ENCODE assay signal across 8 cellular contexts in the genomic region with DNA sequence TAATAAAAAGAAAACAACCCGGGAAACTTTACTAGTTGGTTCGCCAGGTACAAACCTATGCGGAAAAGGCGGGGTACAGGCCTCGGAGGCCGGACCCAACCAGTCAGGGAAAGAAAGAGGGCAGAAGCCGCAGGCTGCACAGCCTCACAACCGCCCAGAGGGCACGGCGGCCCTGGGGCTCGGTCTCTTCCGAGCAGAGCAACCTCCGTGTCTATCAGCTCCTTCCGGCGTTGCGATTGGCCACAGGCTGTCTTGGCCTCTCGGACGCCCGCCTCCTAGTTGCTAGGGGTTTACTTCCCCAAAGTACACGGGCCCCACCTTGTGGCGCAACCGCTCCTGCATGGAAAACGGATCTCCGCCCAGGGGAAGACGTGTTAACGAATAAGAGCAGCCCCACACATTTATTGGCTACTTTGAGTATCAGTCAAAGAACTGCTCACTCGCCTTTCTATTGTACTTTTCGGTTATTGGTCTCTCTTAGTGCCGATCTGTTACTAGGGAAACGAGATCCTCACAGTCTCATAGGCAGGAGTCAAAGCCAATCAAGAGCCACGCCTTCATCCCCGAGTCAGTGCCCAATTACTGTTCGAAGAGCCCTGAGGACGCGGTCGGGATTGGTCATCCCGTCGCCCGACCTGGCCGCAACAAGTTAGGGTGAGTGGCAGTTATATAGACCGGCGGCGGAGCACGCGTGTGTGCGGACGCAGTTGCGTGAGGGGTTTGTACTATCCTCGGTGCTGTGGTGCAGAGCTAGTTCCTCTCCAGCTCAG. TPM values are rescaled to one million over a fixed set of nuclear protein-coding genes. Genes with fewer than 3 reads are reported as not detected.
DNase-seq lines count a peak whose midpoint lies in the region; FAIRE-seq and TF ChIP-seq lines count a peak whose summit lies in the region.

Gene G3BP1 (plus strand): TSS at position 696 of the 770 bp plus-strand sequence. CDS start 14,667 bp downstream, outside the sequence.

- FAIRE-seq in frontal cortex (lab: Jason Lieb, UNC), result peak; percentile 99

- H3K36me3 ChIP-seq in SK-N-MC (ENCODE audit: insufficient read depth, low read length), result peaks cover 37% of the 10 kb centered on the region
- peaks cover 0 to 24% of the 10 kb centered on the region in 2 donors for H3K36me3 ChIP-seq in neuronal stem cell (replicated peaks in 1 of 2; ENCODE audit: control insufficient read depth in 2 of 2, insufficient read depth in 2 of 2, low read length in 2 of 2)

- H3K9me3 ChIP-seq in SK-N-MC (ENCODE audit: low read depth, low read length), result no peaks in the 10 kb centered on the region
- H3K9me3 ChIP-seq in neuronal stem cell (replicated peaks in 1 of 2; ENCODE audit: control insufficient read depth in 2 of 2, insufficient read depth in 1 of 2, low read depth in 1 of 2, low read length in 2 of 2), result no peaks in the 10 kb centered on the region

- H3K27me3 ChIP-seq in neuronal stem cell (ENCODE audit: control insufficient read depth in 3 of 3, insufficient read depth in 3 of 3, low read depth in 1 of 3, low read length in 3 of 3), result no peaks in the 10 kb centered on the region

- CTCF ChIA-PET in activated naive CD4-positive, alpha-beta T cell treated with anti-CD3 and anti-CD28 coated beads, Interleukin-2, amount 10 ng/mL, durations not matched to agents 7 days and 5 days (lab: Charles Lee), result interaction anchor here (0.8 to 3.3 kb wide), 11 partner anchors 22 to 578 kb away, joined by 3 to 20 read pairs (median 4); partner anchors contain the start of genes SLC36A1 and SPARC

- H2AK5ac ChIP-seq in neuronal stem cell (ENCODE audit: low read depth, low read length), result peak within 1 kb of the TSS; percentile 95

- peak within 1 kb of the TSS; percentile 72 for H4K8ac ChIP-seq in neuronal stem cell (ENCODE audit: low read depth, low read length)

- H3K36me3 Mint-ChIP-seq in HFFc6 (ENCODE audit: low read depth), result peaks cover 19% of the 10 kb centered on the region
- peaks cover 23% of the 10 kb centered on the region for H3K36me3 Mint-ChIP-seq in activated naive CD4-positive, alpha-beta T cell treated with anti-CD3 and anti-CD28 coated beads, Interleukin-2, amount 10 ng/mL, durations not matched to agents 7 days and 5 days

- no peaks in the 10 kb centered on the region; the same call in 1 of the 2 replicates for H3K27me3 Mint-ChIP-seq in HFFc6 (ENCODE audit: insufficient read depth)
- H3K27me3 Mint-ChIP-seq in activated naive CD4-positive, alpha-beta T cell treated with anti-CD3 and anti-CD28 coated beads, Interleukin-2, amount 10 ng/mL, durations not matched to agents 7 days and 5 days, result no peaks in the 10 kb centered on the region

- H2BK12ac ChIP-seq in neuronal stem cell (ENCODE audit: low read length), result peak within 1 kb of the TSS; percentile 49

- H3K4ac ChIP-seq in neuronal stem cell (ENCODE audit: low read length), result peak within 1 kb of the TSS; percentile 32

- peak within 1 kb of the TSS; percentile 96 for H2BK120ac ChIP-seq in neuronal stem cell (ENCODE audit: low read depth, low read length)

- H3K4me1 Mint-ChIP-seq in HFFc6 (ENCODE audit: low read depth), result peaks cover 35% of the 10 kb centered on the region
- peaks cover 42% of the 10 kb centered on the region for H3K4me1 Mint-ChIP-seq in activated naive CD4-positive, alpha-beta T cell treated with anti-CD3 and anti-CD28 coated beads, Interleukin-2, amount 10 ng/mL, durations not matched to agents 7 days and 5 days

- TF ChIP-seq CTCF in HFFc6 (IDR thresholded peaks at IDR 0.05) (peak; percentile 78), NB4 (IDR thresholded peaks at IDR 0.05; ENCODE audit: low read depth, low read length) (no peak), subcutaneous adipose tissue (IDR thresholded peaks at IDR 0.05; ENCODE audit: low read depth) (no peak)

- peak; percentile 97 for TF ChIP-seq POLR2A in NB4 (IDR thresholded peaks at IDR 0.05; ENCODE audit: extremely low read depth, insufficient read length)

- H4K91ac ChIP-seq in neuronal stem cell (ENCODE audit: low read depth, low read length, poor library complexity), result peak within 1 kb of the TSS; percentile 91

- H3K9ac ChIP-seq in SK-N-MC (ENCODE audit: insufficient read length) (peak within 1 kb of the TSS; percentile 93), neuronal stem cell (ENCODE audit: low read depth, low read length, poor library complexity) (peak within 1 kb of the TSS; percentile 99)

- peak within 1 kb of the TSS; percentile 100 for H3K18ac ChIP-seq in neuronal stem cell (ENCODE audit: low read length)

- H3K27ac ChIP-seq in SK-N-MC, result peak within 1 kb of the TSS; percentile 95
- peak within 1 kb of the TSS; percentile 97 for H3K27ac ChIP-seq in neuronal stem cell (replicated peaks; ENCODE audit: low read length)

- peaks cover 9 to 10% of the 10 kb centered on the region in 2 donors for H3K4me1 ChIP-seq in neuronal stem cell (ENCODE audit: control insufficient read depth in 2 of 2, insufficient read depth in 1 of 2, low read depth in 1 of 2, low read length in 2 of 2)

- peak; percentile 100 for DNase-seq in HFFc6
- peak; percentile 100 for DNase-seq in NB4 (ENCODE audit: low read depth)
- DNase-seq in SK-N-MC (ENCODE audit: low read depth, low spot score), result peak; percentile 100
- peak; percentile 100 for DNase-seq in activated naive CD4-positive, alpha-beta T cell treated with anti-CD3 and anti-CD28 coated beads, Interleukin-2, amount 10 ng/mL, durations not matched to agents 7 days and 5 days
- DNase-seq in frontal cortex (ENCODE audit: low spot score in 2 of 2), result peak; percentile 95 to 99
- peak; percentile 100 for DNase-seq in neuronal stem cell (ENCODE audit: low spot score)

- no peaks in the 10 kb centered on the region for H3K9me3 Mint-ChIP-seq in HFFc6
- H3K9me3 Mint-ChIP-seq in activated naive CD4-positive, alpha-beta T cell treated with anti-CD3 and anti-CD28 coated beads, Interleukin-2, amount 10 ng/mL, durations not matched to agents 7 days and 5 days, result no peaks in the 10 kb centered on the region

- peaks cover 7% of the 10 kb centered on the region for H3K79me1 ChIP-seq in neuronal stem cell (ENCODE audit: low read depth, low read length)

- H3K4me3 Mint-ChIP-seq in HFFc6, result peak within 1 kb of the TSS; percentile 96; the same call in 1 of the 2 replicates
- H3K4me3 Mint-ChIP-seq in activated naive CD4-positive, alpha-beta T cell treated with anti-CD3 and anti-CD28 coated beads, Interleukin-2, amount 10 ng/mL, durations not matched to agents 7 days and 5 days, result peak within 1 kb of the TSS; percentile 84

- H2BK5ac ChIP-seq in neuronal stem cell (ENCODE audit: low read length), result peak within 1 kb of the TSS; percentile 96

- H2BK15ac ChIP-seq in neuronal stem cell (ENCODE audit: low read length), result peak within 1 kb of the TSS; percentile 95

- H3K4me2 ChIP-seq in neuronal stem cell (ENCODE audit: insufficient read depth, low read length, poor library complexity, severe bottlenecking), result peak within 1 kb of the TSS; percentile 79

- peak within 1 kb of the TSS; percentile 98 for H3K14ac ChIP-seq in neuronal stem cell (ENCODE audit: low read length)

- H3K23ac ChIP-seq in neuronal stem cell (ENCODE audit: low read depth, low read length, poor library complexity), result peak within 1 kb of the TSS; percentile 99

- WGBS in neuronal stem cell (ENCODE audit: extremely low coverage in 2 of 2, insufficient read length in 2 of 2, insufficient replicate concordance in 1 of 2), 2 donors, result no CpG with 5 or more reads among the region's 49 CpGs

- peak within 1 kb of the TSS; percentile 90 for H2AFZ ChIP-seq in neuronal stem cell (ENCODE audit: low read length)

- H3K27ac Mint-ChIP-seq in HFFc6, result peak within 1 kb of the TSS; percentile 89
- H3K27ac Mint-ChIP-seq in activated naive CD4-positive, alpha-beta T cell treated with anti-CD3 and anti-CD28 coated beads, Interleukin-2, amount 10 ng/mL, durations not matched to agents 7 days and 5 days, result peak within 1 kb of the TSS; percentile 97

- peak within 1 kb of the TSS; percentile 86 for H3K4me3 ChIP-seq in GM08714 (ENCODE audit: low read length)
- peak within 1 kb of the TSS; percentile 98 for H3K4me3 ChIP-seq in NB4 (ENCODE audit: low read depth, low read length)
- H3K4me3 ChIP-seq in SK-N-MC, result peak within 1 kb of the TSS; percentile 86
- peak within 1 kb of the TSS; percentile 75 to 85 for H3K4me3 ChIP-seq in neuronal stem cell (ENCODE audit: low read length in 2 of 2)

RNA-seq across cellular contexts. Expression of gene G3BP1, which starts in this region (rescaled TPM):
- 100 to 1,000 TPM; 242 to 284 (median 245) TPM for total RNA-seq in HFFc6 (2021; fragmentation: NEBNext Ultra II Directional; extraction: Animal tissue kit (Norgen Biotek cat#: 25700))
- 60.7 TPM for total RNA-seq in frontal cortex
- 94.4 TPM for polyA plus RNA-seq in neuronal stem cell (2013, experiment 1 of 2)
- polyA plus RNA-seq in neuronal stem cell (2013, experiment 2 of 2), result 100 TPM
- 100 to 1,000 TPM in 1 of 4 donors, 10 to 100 TPM in 3; 65.7 to 117 (median 91.0) TPM for total RNA-seq in subcutaneous adipose tissue

Comparison
In these comparisons a context has a peak if more than half of its experiments do, and no peak if none do; other contexts are left out.
1. Peak in every context shown above with its lines: DNase-seq, H3K4me3 ChIP-seq and H3K27ac ChIP-seq.